ENCODE assay signal across 23 cellular contexts in the genomic region with DNA sequence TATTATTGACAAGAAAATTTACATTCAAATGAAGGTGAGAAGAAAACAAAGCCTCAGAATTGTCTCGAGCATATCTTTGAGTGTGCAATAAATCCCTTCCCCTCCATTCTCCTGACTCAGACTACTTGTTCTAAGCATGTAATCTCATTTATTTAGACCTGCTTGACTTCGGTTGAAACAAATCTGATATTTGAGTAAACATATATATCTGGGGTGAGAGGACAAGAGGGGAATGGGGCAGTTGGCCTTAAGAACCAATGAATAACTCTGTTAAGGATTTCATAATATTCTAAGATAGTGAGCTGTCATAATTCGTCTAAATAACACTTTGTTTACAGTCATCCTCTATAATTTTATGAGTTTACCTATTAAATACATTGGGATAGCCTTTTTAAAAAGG.
"Had no signal": no experiment of that assay in that cellular context is flagged by ENCODE, and none has a peak within 500 bp of the region (broad histone marks: within the 10 kb centered on the region; RNA-seq: fewer than 3 reads in every experiment).

No MANE protein-coding gene starts in this region.

- H3K36me3 Mint-ChIP-seq: activated naive CD4-positive, alpha-beta T cell treated with anti-CD3 and anti-CD28 coated beads, Interleukin-2, amount 50 U/mL, for 24 hours; memory B cell; stimulated activated naive B cell treated with anti-CD40 and anti-IgM and Interleukin-4, amounts not matched to agents 10 μg/mL and 1 μg/mL and 100 μg/mL, for 72 hours had no signal

- H3K36me3 ChIP-seq: colonic mucosa, uterus, WERI-Rb-1 had no signal

- H3K4me3 ChIP-seq: colonic mucosa, hepatocyte, left lung, uterus had no signal

- H3K27ac Mint-ChIP-seq: activated CD4-positive, alpha-beta T cell treated with anti-CD3 and anti-CD28 coated beads, Interleukin-2, amount 10 ng/mL, durations not matched to agents 7 days and 5 days; activated CD8-positive, alpha-beta T cell treated with anti-CD3 and anti-CD28 coated beads, Interleukin-2, amount 10 ng/mL, durations not matched to agents 7 days and 5 days; activated naive CD4-positive, alpha-beta T cell treated with anti-CD3 and anti-CD28 coated beads, Interleukin-2, amount 50 U/mL, for 24 hours; activated T-helper 1 cell treated with anti-CD3 and anti-CD28 coated beads, Interleukin-12 subunit alpha, Interleukin-12 subunit beta, Interleukin-2, Interleukin-4 antibody, amounts not matched to agents 30 ng/mL and 10 ng/mL and 1 ng/mL, durations not matched to agents 14 hours and 24 hours and 36 hours; immature natural killer cell; memory B cell; stimulated activated naive B cell treated with anti-CD40 and anti-IgM and Interleukin-4, amounts not matched to agents 10 μg/mL and 1 μg/mL and 100 μg/mL, for 72 hours had no signal

- H3K9me3 ChIP-seq: colonic mucosa, left lung, uterus had no signal

- H3K4me3 Mint-ChIP-seq: activated CD4-positive, alpha-beta T cell treated with anti-CD3 and anti-CD28 coated beads, Interleukin-2, amount 10 ng/mL, durations not matched to agents 7 days and 5 days; activated CD8-positive, alpha-beta T cell treated with anti-CD3 and anti-CD28 coated beads, Interleukin-2, amount 10 ng/mL, durations not matched to agents 7 days and 5 days; activated naive CD4-positive, alpha-beta T cell treated with anti-CD3 and anti-CD28 coated beads, Interleukin-2, amount 50 U/mL, for 24 hours; activated T-helper 1 cell treated with anti-CD3 and anti-CD28 coated beads, Interleukin-12 subunit alpha, Interleukin-12 subunit beta, Interleukin-2, Interleukin-4 antibody, amounts not matched to agents 30 ng/mL and 10 ng/mL and 1 ng/mL, durations not matched to agents 14 hours and 24 hours and 36 hours; brain; immature natural killer cell; memory B cell; nephron; stimulated activated naive B cell treated with anti-CD40 and anti-IgM and Interleukin-4, amounts not matched to agents 10 μg/mL and 1 μg/mL and 100 μg/mL, for 72 hours had no signal

- H3K27ac ChIP-seq: colonic mucosa, hepatocyte, left lung, parathyroid adenoma, uterus, WERI-Rb-1 had no signal

- ATAC-seq: activated CD8-positive, alpha-beta T cell treated with anti-CD3 and anti-CD28 coated beads, Interleukin-2, amount 10 ng/mL, durations not matched to agents 7 days and 5 days; sciatic nerve; stimulated activated naive B cell treated with anti-CD40 and anti-IgM and Interleukin-4, amounts not matched to agents 10 μg/mL and 1 μg/mL and 100 μg/mL, for 72 hours had no signal

- H3K27me3 Mint-ChIP-seq: activated CD4-positive, alpha-beta T cell treated with anti-CD3 and anti-CD28 coated beads, Interleukin-2, amount 10 ng/mL, durations not matched to agents 7 days and 5 days had no signal

- H3K4me1 Mint-ChIP-seq: activated CD4-positive, alpha-beta T cell treated with anti-CD3 and anti-CD28 coated beads, Interleukin-2, amount 10 ng/mL, durations not matched to agents 7 days and 5 days; activated naive CD4-positive, alpha-beta T cell treated with anti-CD3 and anti-CD28 coated beads, Interleukin-2, amount 50 U/mL, for 24 hours; immature natural killer cell; memory B cell; stimulated activated naive B cell treated with anti-CD40 and anti-IgM and Interleukin-4, amounts not matched to agents 10 μg/mL and 1 μg/mL and 100 μg/mL, for 72 hours had no signal

- DNase-seq: activated CD4-positive, alpha-beta T cell treated with anti-CD3 and anti-CD28 coated beads, Interleukin-2, amount 10 ng/mL, durations not matched to agents 7 days and 5 days; activated CD4-positive, CD25-positive, alpha-beta regulatory T cell treated with anti-CD3 and anti-CD28 coated beads, Interleukin-2, amount 50 U/mL, for 72 hours; activated CD8-positive, alpha-beta T cell treated with anti-CD3 and anti-CD28 coated beads, Interleukin-2, amount 10 ng/mL, durations not matched to agents 7 days and 5 days; activated gamma-delta T cell; aorta; central memory CD4-positive, alpha-beta T cell; colonic mucosa; immature natural killer cell; left lung; stimulated activated CD4-positive, alpha-beta T cell treated with anti-CD3 and anti-CD28 coated beads, Interleukin-2, amount 100 ng/mL, for 48 hours; stimulated activated CD8-positive, alpha-beta memory T cell treated with anti-CD3 and anti-CD28 coated beads, Interleukin-4, amount 100 ng/mL, for 48 hours; stimulated activated naive B cell treated with anti-CD40 and anti-IgM and Interleukin-4, amounts not matched to agents 10 μg/mL and 1 μg/mL and 100 μg/mL, for 72 hours; T-helper 1 cell; uterus; WERI-Rb-1 had no signal

- H3K27me3 ChIP-seq: colonic mucosa, hepatocyte, left lung, uterus had no signal

- H3K9me3 Mint-ChIP-seq: activated CD4-positive, alpha-beta T cell treated with anti-CD3 and anti-CD28 coated beads, Interleukin-2, amount 10 ng/mL, durations not matched to agents 7 days and 5 days; activated naive CD4-positive, alpha-beta T cell treated with anti-CD3 and anti-CD28 coated beads, Interleukin-2, amount 50 U/mL, for 24 hours; activated T-helper 1 cell treated with anti-CD3 and anti-CD28 coated beads, Interleukin-12 subunit alpha, Interleukin-12 subunit beta, Interleukin-2, Interleukin-4 antibody, amounts not matched to agents 30 ng/mL and 10 ng/mL and 1 ng/mL, durations not matched to agents 14 hours and 24 hours and 36 hours; brain; immature natural killer cell; memory B cell; nephron; stimulated activated naive B cell treated with anti-CD40 and anti-IgM and Interleukin-4, amounts not matched to agents 10 μg/mL and 1 μg/mL and 100 μg/mL, for 72 hours had no signal

- H3K4me1 ChIP-seq: colonic mucosa, left lung, parathyroid adenoma, uterus had no signal
